In the genomic region with DNA sequence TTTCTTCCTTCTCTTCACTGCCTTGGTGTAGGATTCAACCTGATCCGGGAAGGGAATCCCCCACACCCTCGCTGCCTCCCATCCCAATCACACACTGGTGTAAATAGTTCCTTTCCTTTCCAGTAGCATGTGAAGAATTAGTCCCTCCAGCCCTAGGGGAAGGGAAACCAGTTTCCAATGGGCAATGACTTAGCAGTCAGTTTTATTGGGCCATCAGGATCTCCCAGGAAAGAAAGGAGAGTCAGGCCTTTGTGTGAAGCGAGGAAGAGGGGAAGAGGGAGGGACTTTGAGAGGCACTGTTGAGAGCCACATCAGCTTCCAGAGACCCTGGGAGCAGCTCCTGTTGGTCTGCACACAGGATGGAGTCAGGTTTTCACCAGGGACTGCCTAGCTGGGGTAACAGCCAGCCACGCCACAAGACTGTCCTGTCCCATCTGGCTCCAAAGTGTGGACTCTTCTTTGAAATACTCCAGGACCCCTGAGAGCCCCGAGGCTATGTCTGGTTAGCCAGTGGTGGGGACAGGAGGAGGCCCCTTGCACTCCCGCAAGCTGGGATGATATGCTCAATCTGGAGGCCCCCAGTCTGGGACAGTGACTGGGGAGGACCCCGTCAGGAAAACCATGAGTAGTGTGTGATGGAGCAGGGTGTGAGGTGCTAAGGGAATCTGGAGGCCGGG, we compare ENCODE assay signal across 2 cellular contexts.
TF ChIP-seq lines count a peak whose summit lies in the region.

No MANE protein-coding gene starts in this region.

TF ChIP-seq in IMR-90, 13 proteins besides CTCF, POLR2A, EP300 and RAD21:
- TF ChIP-seq, protein P1, sequence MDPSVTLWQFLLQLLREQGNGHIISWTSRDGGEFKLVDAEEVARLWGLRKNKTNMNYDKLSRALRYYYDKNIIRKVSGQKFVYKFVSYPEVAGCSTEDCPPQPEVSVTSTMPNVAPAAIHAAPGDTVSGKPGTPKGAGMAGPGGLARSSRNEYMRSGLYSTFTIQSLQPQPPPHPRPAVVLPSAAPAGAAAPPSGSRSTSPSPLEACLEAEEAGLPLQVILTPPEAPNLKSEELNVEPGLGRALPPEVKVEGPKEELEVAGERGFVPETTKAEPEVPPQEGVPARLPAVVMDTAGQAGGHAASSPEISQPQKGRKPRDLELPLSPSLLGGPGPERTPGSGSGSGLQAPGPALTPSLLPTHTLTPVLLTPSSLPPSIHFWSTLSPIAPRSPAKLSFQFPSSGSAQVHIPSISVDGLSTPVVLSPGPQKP (IDR thresholded peaks at IDR 0.05; ENCODE audit: borderline replicate concordance, low read depth, low read length), result no peak
- TF ChIP-seq MAZ (IDR thresholded peaks at IDR 0.05; ENCODE audit: borderline replicate concordance, low read depth, low read length) (no peak), NFE2L2 (IDR thresholded peaks at IDR 0.05; ENCODE audit: low read depth, low read length) (no peak), CHD1 (IDR thresholded peaks at IDR 0.05; ENCODE audit: low read depth, low read length) (no peak), USF2 (IDR thresholded peaks at IDR 0.05; ENCODE audit: low read depth, low read length) (no peak), MXI1 (IDR thresholded peaks at IDR 0.05; ENCODE audit: borderline replicate concordance, low read depth, low read length) (no peak)

TF ChIP-seq in K562, 482 proteins besides CTCF, POLR2A, EP300 and RAD21:
- TF ChIP-seq HMGXB4 (CRISPR knock-in tag; IDR thresholded peaks at IDR 0.05) (no peak), ETV1 (tag; conservative IDR thresholded peaks at IDR 0.05; ENCODE audit: low read depth) (no peak)
- TF ChIP-seq, protein P2, sequence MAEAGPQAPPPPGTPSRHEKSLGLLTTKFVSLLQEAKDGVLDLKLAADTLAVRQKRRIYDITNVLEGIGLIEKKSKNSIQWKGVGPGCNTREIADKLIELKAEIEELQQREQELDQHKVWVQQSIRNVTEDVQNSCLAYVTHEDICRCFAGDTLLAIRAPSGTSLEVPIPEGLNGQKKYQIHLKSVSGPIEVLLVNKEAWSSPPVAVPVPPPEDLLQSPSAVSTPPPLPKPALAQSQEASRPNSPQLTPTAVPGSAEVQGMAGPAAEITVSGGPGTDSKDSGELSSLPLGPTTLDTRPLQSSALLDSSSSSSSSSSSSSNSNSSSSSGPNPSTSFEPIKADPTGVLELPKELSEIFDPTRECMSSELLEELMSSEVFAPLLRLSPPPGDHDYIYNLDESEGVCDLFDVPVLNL (CRISPR knock-in tag; IDR thresholded peaks at IDR 0.05; ENCODE audit: low read depth), result no peak
- TF ChIP-seq, protein P3, sequence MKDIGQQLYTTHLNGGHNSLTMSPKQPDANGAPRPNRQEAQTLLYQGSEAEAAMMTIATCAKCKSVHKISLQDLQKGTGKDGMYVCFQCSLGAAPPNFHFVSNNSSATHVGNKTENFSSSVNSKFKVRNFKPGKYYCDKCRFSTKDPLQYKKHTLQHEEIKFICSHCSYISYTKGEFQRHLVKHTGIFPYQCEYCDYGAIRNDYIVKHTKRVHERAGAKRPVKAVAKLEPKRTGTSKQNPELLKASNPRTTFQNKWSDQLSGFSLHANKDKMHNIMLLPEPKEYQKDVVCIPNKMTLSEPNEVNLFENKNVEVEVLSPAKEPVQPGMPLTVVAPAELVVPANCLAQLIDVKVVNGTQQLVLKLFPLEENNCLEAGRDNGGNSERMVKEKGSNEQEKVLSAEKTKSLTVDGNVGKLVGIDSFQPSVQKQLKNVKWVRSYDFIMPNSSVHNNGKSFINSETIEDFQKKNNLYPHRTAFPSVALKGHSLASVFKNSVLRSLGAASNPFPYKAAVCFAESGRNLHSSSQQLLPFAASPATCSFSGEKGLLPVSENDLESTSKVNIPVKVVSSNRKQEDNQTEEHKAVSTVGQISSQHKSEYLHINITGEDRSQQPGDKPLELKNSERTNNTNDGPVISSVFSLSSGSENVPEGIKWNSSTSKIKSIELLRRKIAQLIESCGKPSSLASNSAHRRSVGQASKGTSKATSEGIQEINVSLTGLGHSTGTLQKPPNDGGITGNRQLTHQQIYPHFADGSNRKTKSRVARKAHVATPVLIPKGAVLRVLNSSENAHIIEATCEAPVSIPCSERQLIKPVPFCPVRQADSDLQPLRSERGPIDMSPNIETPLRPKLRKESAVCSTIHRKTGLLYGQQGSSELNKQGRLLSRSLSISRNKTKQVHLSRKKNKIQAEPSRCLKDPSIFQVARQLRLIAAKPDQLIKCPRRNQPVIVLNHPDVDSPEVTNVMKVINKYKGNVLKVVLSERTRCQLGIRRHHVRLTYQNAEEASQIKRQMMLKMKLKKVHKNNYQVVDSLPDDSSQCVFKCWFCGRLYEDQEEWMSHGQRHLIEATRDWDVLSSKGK (CRISPR knock-in tag; IDR thresholded peaks at IDR 0.05), result no peak
